In genomic region chr9:90939367-90939766, GRCh38 we compare ENCODE assay signal across 15 cellular contexts.
DNase-seq lines count a peak whose midpoint lies in the region; ATAC-seq, FAIRE-seq and TF ChIP-seq lines count a peak whose summit lies in the region.
"Had no signal": no experiment of that assay in that cellular context is flagged by ENCODE, and none has a peak within 500 bp of the region (broad histone marks: within the 10 kb centered on the region; RNA-seq: fewer than 3 reads in every experiment).

No MANE protein-coding gene starts in this region.

- intact Hi-C loops in breast epithelium (cut with DNase I; ENCODE audit: low total_unique reads) = no loop called here

- FAIRE-seq in small intestine (lab: Jason Lieb, UNC) = no peak
- FAIRE-seq: A549, GM12878, GM18507 had no signal

- TF ChIP-seq CTCF in VCaP (conservative IDR thresholded peaks at IDR 0.05) = no peak
- TF ChIP-seq CTCF in breast epithelium (IDR thresholded peaks at IDR 0.05) = no peak

- no peak overlapping the region for H3K4me3 ChIP-seq in small intestine (ENCODE audit: low read depth in 1 of 2, low read length in 2 of 2)
- no peak overlapping the region for H3K4me3 ChIP-seq in breast epithelium
- H3K4me3 ChIP-seq: A549, GM12878, GM23338 had no signal

- H3K9me3 ChIP-seq in small intestine (ENCODE audit: control insufficient read depth, low read depth) = no peaks in the 10 kb centered on the region
- no peaks in the 10 kb centered on the region for H3K9me3 ChIP-seq in breast epithelium
- H3K9me3 ChIP-seq: A549 had no signal

- H3K27me3 ChIP-seq in small intestine (ENCODE audit: control insufficient read depth in 2 of 2, insufficient read depth in 2 of 2, low read length in 2 of 2) (peaks cover 0 to 3% of the 10 kb centered on the region in 2 donors), breast epithelium (no peaks in the 10 kb centered on the region)

- H3K36me3 ChIP-seq in small intestine (ENCODE audit: control insufficient read depth in 2 of 2, insufficient read depth in 2 of 2, low read length in 2 of 2) (no peaks in the 10 kb centered on the region), breast epithelium (no peaks in the 10 kb centered on the region)

- WGBS in small intestine, 3 donors = 43 to 83% (median 57%) methylated on average over 3 of the region's 3 CpGs

- TF ChIP-seq POLR2A in breast epithelium (IDR thresholded peaks at IDR 0.05) = no peak

- DNase-seq in DMS79 treated with DMSO at 0.1 percent for 48 hours (lab: John Stamatoyannopoulos, UW) = peak; percentile 55
- DNase-seq in NCI-H1092 (lab: John Stamatoyannopoulos, UW) = peak; percentile 53
- DNase-seq in NCI-H2081 treated with DMSO at 0.1 percent for 48 hours (lab: John Stamatoyannopoulos, UW) = peak; percentile 10
- no peak for DNase-seq in NCI-H526 treated with DMSO at 0.1 percent for 48 hours (lab: John Stamatoyannopoulos, UW)
- no peak for DNase-seq in small intestine
- DNase-seq in breast epithelium (ENCODE audit: low spot score in 2 of 2) = no peak
- DNase-seq: CD4-positive, CD25-positive, alpha-beta regulatory T cell; DMS53; H9 had no signal

- no peak for ATAC-seq in GM21360 (IDR thresholded peaks at IDR 0.05; ENCODE audit: unreplicated experiment)
- ATAC-seq: A549, GM12878, GM23338 had no signal

- H3K4me1 ChIP-seq in small intestine (ENCODE audit: control insufficient read depth in 2 of 2, insufficient read depth in 1 of 2, low read depth in 1 of 2, low read length in 1 of 2) (no peaks in the 10 kb centered on the region), breast epithelium (no peaks in the 10 kb centered on the region)

- H3K27ac ChIP-seq in VCaP (peak overlapping the region; percentile 64), small intestine (ENCODE audit: low read depth in 1 of 2, low read length in 1 of 2) (no peak overlapping the region), breast epithelium (no peak overlapping the region)
- H3K27ac ChIP-seq: A549 had no signal

Comparison
In these comparisons a context has a peak if more than half of its experiments do, and no peak if none do; other contexts are left out.
1. DNase-seq: peak in DMS79 treated with DMSO at 0.1 percent for 48 hours (single experiment), NCI-H1092 (single experiment) and NCI-H2081 treated with DMSO at 0.1 percent for 48 hours (single experiment); none in NCI-H526 treated with DMSO at 0.1 percent for 48 hours (single experiment), small intestine (single experiment) and breast epithelium (0 of 2).